1 cellular context compared by ENCODE assay signal in genomic region chr14:102071283-102071998, GRCh38.
TF ChIP-seq lines count a peak whose summit lies in the region.

No MANE protein-coding gene starts in this region.

TF ChIP-seq in GM23338, 12 proteins besides CTCF, POLR2A, EP300 and RAD21 (continued from another document):
- TF ChIP-seq CREB1 (CRISPR knock-in tag; IDR thresholded peaks at IDR 0.05; ENCODE audit: low read depth) (no peak), STAT1 (IDR thresholded peaks at IDR 0.05; ENCODE audit: unreplicated experiment) (no peak), NANOG (IDR thresholded peaks at IDR 0.05; ENCODE audit: borderline replicate concordance) (no peak), ETS1 (IDR thresholded peaks at IDR 0.05) (no peak), POLR2AphosphoS5 (IDR thresholded peaks at IDR 0.05; ENCODE audit: low read depth) (no peak), ZNF114 (CRISPR knock-in tag; IDR thresholded peaks at IDR 0.05) (no peak), ZNF462 (CRISPR knock-in tag; IDR thresholded peaks at IDR 0.05) (no peak)
